In the genomic region with DNA sequence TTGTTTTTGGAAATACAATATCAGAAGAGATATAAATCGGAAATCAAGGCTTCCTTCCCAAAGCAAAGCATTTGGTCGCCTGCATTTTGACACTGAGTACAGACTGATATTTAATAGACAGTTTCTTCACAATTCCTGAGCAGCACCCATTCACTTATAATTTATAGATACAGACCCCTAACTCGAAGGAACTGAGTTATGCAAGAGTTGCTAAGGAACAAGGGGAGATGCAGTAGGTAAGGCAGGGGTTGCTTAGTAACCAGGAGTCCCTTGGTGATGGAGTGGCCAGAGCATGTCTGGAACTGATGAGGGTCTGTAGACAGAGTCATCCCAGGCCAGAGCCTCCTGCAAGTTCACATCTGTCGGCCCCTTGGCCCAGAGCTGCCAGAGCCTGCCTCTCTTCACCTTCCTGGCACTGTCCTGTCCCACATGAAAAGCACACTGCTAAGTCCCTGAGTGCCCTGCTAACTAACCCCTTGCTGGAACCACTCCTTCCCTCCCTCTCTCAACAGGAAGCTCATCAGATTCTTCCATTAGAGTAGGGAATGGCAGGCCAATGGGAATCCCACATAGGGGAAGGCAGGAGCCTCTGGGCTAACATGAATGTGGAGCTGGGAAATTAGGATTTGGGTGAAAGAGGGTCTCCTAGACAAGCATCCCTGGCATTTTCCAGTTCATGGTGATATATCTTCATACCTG, we compare ENCODE assay signal across 11 cellular contexts. TPM values are rescaled to one million over a fixed set of nuclear protein-coding genes. Genes with fewer than 3 reads are reported as not detected.
DNase-seq lines count a peak whose midpoint lies in the region; ATAC-seq and TF ChIP-seq lines count a peak whose summit lies in the region.
"Had no signal": no experiment of that assay in that cellular context is flagged by ENCODE, and none has a peak within 500 bp of the region (broad histone marks: within the 10 kb centered on the region; RNA-seq: fewer than 3 reads in every experiment).

No MANE protein-coding gene starts in this region.

- H3K36me3 ChIP-seq in BLaER1: no peaks in the 10 kb centered on the region
- no peaks in the 10 kb centered on the region for H3K36me3 ChIP-seq in body of pancreas (replicated peaks in 1 of 2; ENCODE audit: insufficient read depth in 1 of 2, low read depth in 2 of 2)
- no peaks in the 10 kb centered on the region for H3K36me3 ChIP-seq in neural cell (ENCODE audit: insufficient read depth, low read length)
- H3K36me3 ChIP-seq: MG63 had no signal

- 0 out of 2 replicates have a peak, but pooled peaks cover 6% of the 10 kb centered on the region for H3K4me1 ChIP-seq in BLaER1
- H3K4me1 ChIP-seq in H9 (ENCODE audit: insufficient read depth, low read length): 0 out of 2 replicates have a peak, but pooled peaks cover 2% of the 10 kb centered on the region
- H3K4me1 ChIP-seq in body of pancreas: peaks cover 32% of the 10 kb centered on the region

- H3K4me2 ChIP-seq in BLaER1: peak overlapping the region; percentile 51; the same call in 1 of the 2 replicates
- H3K4me2 ChIP-seq in H9 (ENCODE audit: insufficient read depth, insufficient read length, low read length): no peak overlapping the region
- H3K4me2 ChIP-seq in neural cell (ENCODE audit: low read length): no peak overlapping the region

- no peak for TF ChIP-seq RAD21 in neural cell (conservative IDR thresholded peaks at IDR 0.05)

- no peaks in the 10 kb centered on the region for H3K9me2 ChIP-seq in neural cell (ENCODE audit: insufficient read depth, low read length)

- H3K36me3 Mint-ChIP-seq in H9 (ENCODE audit: insufficient read depth in 1 of 3, low read depth in 3 of 3): peaks cover 0 to 4% (median 0%) of the 10 kb centered on the region in 3 experiments; a peak in 3 of 7 replicates

- no peaks in the 10 kb centered on the region for H4K20me1 ChIP-seq in BLaER1
- no peaks in the 10 kb centered on the region for H4K20me1 ChIP-seq in H9 (ENCODE audit: control insufficient read depth, insufficient read depth, insufficient read length)
- no peaks in the 10 kb centered on the region for H4K20me1 ChIP-seq in neural cell (ENCODE audit: insufficient read depth)

- H4K8ac ChIP-seq in H9 (replicated peaks; ENCODE audit: insufficient read length, low read depth, low read length): no peak overlapping the region

- H3K4me1 Mint-ChIP-seq in H9: peaks cover 11 to 21% of the 10 kb centered on the region in 2 experiments

- H3K4me3 ChIP-seq in BLaER1: no peak overlapping the region
- H3K4me3 ChIP-seq in body of pancreas: no peak overlapping the region
- H3K4me3 ChIP-seq in neural cell (ENCODE audit: low read length): peak overlapping the region; percentile 19
- H3K4me3 ChIP-seq: MG63 had no signal

- H3K9ac ChIP-seq in BLaER1 (no peak overlapping the region), H9 (ENCODE audit: extremely low read depth, insufficient read length, low read length) (no peak overlapping the region), neural cell (ENCODE audit: low read length) (no peak overlapping the region)

- no peak overlapping the region for H4K5ac ChIP-seq in H9 (ENCODE audit: insufficient read length, low read depth, low read length)

- H2BK15ac ChIP-seq in H9 (ENCODE audit: low read depth, low read length): no peak overlapping the region

- ATAC-seq in body of pancreas (peak; percentile 6), HG03045 (IDR thresholded peaks at IDR 0.05; ENCODE audit: unreplicated experiment) (no peak), HG02610 (IDR thresholded peaks at IDR 0.05; ENCODE audit: unreplicated experiment) (no peak), GM21786 (IDR thresholded peaks at IDR 0.05; ENCODE audit: unreplicated experiment) (no peak)

- peak overlapping the region; percentile 29 for H3K18ac ChIP-seq in H9 (ENCODE audit: insufficient read length, low read depth, low read length)

- no peak overlapping the region for H2BK20ac ChIP-seq in H9 (ENCODE audit: low read depth, low read length, poor library complexity, severe bottlenecking)

- H3K79me2 ChIP-seq in H9 (ENCODE audit: insufficient read depth, low read length): no peaks in the 10 kb centered on the region
- no peaks in the 10 kb centered on the region for H3K79me2 ChIP-seq in neural cell (replicated peaks; ENCODE audit: insufficient read depth, low read length)

- no peaks in the 10 kb centered on the region for H3K23me2 ChIP-seq in H9 (ENCODE audit: insufficient read length, low read depth, low read length, poor library complexity, severe bottlenecking)

- H4K91ac ChIP-seq in H9 (ENCODE audit: insufficient read length, low read depth, low read length): no peak overlapping the region

- no peak overlapping the region for H3K4ac ChIP-seq in H9 (ENCODE audit: low read depth, low read length)

- H2AK5ac ChIP-seq in H9 (ENCODE audit: insufficient read length, low read length): no peak overlapping the region

- no peak for TF ChIP-seq POLR2A in body of pancreas (IDR thresholded peaks at IDR 0.05)

- no peak overlapping the region for H3K56ac ChIP-seq in H9 (ENCODE audit: insufficient read length, low read depth, low read length)

- H2BK120ac ChIP-seq in H9 (ENCODE audit: low read depth, low read length, poor library complexity, severe bottlenecking): no peak overlapping the region

- peak; percentile 3 for TF ChIP-seq EP300 in neural cell (conservative IDR thresholded peaks at IDR 0.05; ENCODE audit: poor library complexity, severe bottlenecking)

- no peaks in the 10 kb centered on the region for H3F3A ChIP-seq in neural cell (ENCODE audit: insufficient read depth, low read length, poor library complexity, severe bottlenecking)

- no CpG with 5 or more reads among the region's 4 CpGs for WGBS in H9 (ENCODE audit: extremely low coverage, insufficient read length, low lambda C conversion rate)
- WGBS in body of pancreas, 2 donors: 16 to 33% methylated on average over 4 of the region's 4 CpGs

- DNase-seq in H9 (no peak), body of pancreas (no peak), NOMO-1 (lab: John Stamatoyannopoulos, UW; ENCODE audit: unreplicated experiment in 2 of 2) (no peak)

- H3K23ac ChIP-seq in H9 (ENCODE audit: insufficient read length, low read depth, low read length): no peak overlapping the region

- H3K27ac ChIP-seq in BLaER1: no peak overlapping the region
- H3K27ac ChIP-seq in H9 (ENCODE audit: insufficient read length, low read depth, low read length): no peak overlapping the region
- H3K27ac ChIP-seq in body of pancreas: peak overlapping the region; percentile 72 to 80 (median 74)
- H3K27ac ChIP-seq in neural cell (ENCODE audit: low read length): peak overlapping the region; percentile 56
- H3K27ac ChIP-seq: epithelial cell of prostate, RWPE1 had no signal

- H3K79me1 ChIP-seq in H9 (ENCODE audit: insufficient read depth, low read depth, low read length, poor library complexity, severe bottlenecking): no peaks in the 10 kb centered on the region

- peaks cover 10 to 25% of the 10 kb centered on the region in 2 experiments; a peak in 4 of 5 replicates for H3K9me3 Mint-ChIP-seq in H9

- no peak overlapping the region for H2AFZ ChIP-seq in H9 (ENCODE audit: low read length)
- peak overlapping the region; percentile 37 for H2AFZ ChIP-seq in neural cell (ENCODE audit: low read depth, low read length)

- intact Hi-C loops in body of pancreas (cut with DNase I): no loop called here

- no peak overlapping the region for H3K4me3 Mint-ChIP-seq in H9

- H3K27me3 Mint-ChIP-seq in H9 (ENCODE audit: low read depth): peaks cover 7% of the 10 kb centered on the region

- H2BK5ac ChIP-seq in H9 (ENCODE audit: insufficient read length, low read length): no peak overlapping the region

- TF ChIP-seq CTCF in H9 (conservative IDR thresholded peaks at IDR 0.05) (no peak), body of pancreas (IDR thresholded peaks at IDR 0.05) (no peak), neural cell (IDR thresholded peaks at IDR 0.05; ENCODE audit: poor library complexity, severe bottlenecking) (no peak)

- H3K27me3 ChIP-seq in BLaER1 (no peaks in the 10 kb centered on the region), H9 (ENCODE audit: insufficient read depth, low read length) (no peaks in the 10 kb centered on the region), body of pancreas (no peaks in the 10 kb centered on the region), neural cell (ENCODE audit: insufficient read depth, low read depth, low read length) (no peaks in the 10 kb centered on the region)
- H3K27me3 ChIP-seq: MG63 had no signal

- no peak overlapping the region for H3K27ac Mint-ChIP-seq in H9

- H3K9me3 ChIP-seq in BLaER1 (peaks cover 17% of the 10 kb centered on the region), H9 (ENCODE audit: control insufficient read depth, low read depth, low read length) (no peaks in the 10 kb centered on the region), body of pancreas (no peaks in the 10 kb centered on the region), neural cell (ENCODE audit: low read length) (no peaks in the 10 kb centered on the region)
- H3K9me3 ChIP-seq: MG63 had no signal

- H3K14ac ChIP-seq in H9 (ENCODE audit: insufficient read depth, low read length): no peak overlapping the region

- no peak overlapping the region for H3T11ph ChIP-seq in H9 (ENCODE audit: low read length)

- no peak overlapping the region for H2BK12ac ChIP-seq in H9 (ENCODE audit: insufficient read length, low read depth, low read length)

TF ChIP-seq in neural cell, 6 proteins besides CTCF, POLR2A, EP300 and RAD21 (continues in another document):
- TF ChIP-seq POLR2AphosphoS5 (IDR thresholded peaks at IDR 0.05): no peak
- no peak for TF ChIP-seq EZH2 (IDR thresholded peaks at IDR 0.05; ENCODE audit: borderline replicate concordance, insufficient read depth, low read length, poor library complexity, severe bottlenecking)

RNA-seq across cellular contexts. Expression of gene DHRS2, which starts 3.6 kb away (rescaled TPM):
- 0.66 and 0.77 TPM in 2 replicates for total RNA-seq in H9 (2021)
- total RNA-seq in body of pancreas: 1 to 10 TPM; 1.3 to 3.3 TPM
- polyA plus RNA-seq in neural cell: 1.3 and 2.1 TPM in 2 replicates
- 0.69 and 1.5 TPM in 2 replicates for polyA minus RNA-seq in neural cell

RNA-seq across cellular contexts. Expression of gene JPH4, which starts 54.0 kb away (rescaled TPM):
- total RNA-seq in H9 (2021) (6.7 and 6.8 TPM in 2 replicates), body of pancreas (under 1 TPM; 0.52 to 0.99 TPM)
- 68.2 and 76.9 TPM in 2 replicates for polyA plus RNA-seq in neural cell
- 59.4 and 60.7 TPM in 2 replicates for polyA minus RNA-seq in neural cell

Comparison
In these comparisons a context has a peak if more than half of its experiments do, and no peak if none do; other contexts are left out.
1. H3K27ac ChIP-seq: peak in body of pancreas (4 of 4) and neural cell (single experiment); none in BLaER1 (single experiment) and H9 (single experiment).